ENCODE assay signal across 1 cellular context in the genomic region with DNA sequence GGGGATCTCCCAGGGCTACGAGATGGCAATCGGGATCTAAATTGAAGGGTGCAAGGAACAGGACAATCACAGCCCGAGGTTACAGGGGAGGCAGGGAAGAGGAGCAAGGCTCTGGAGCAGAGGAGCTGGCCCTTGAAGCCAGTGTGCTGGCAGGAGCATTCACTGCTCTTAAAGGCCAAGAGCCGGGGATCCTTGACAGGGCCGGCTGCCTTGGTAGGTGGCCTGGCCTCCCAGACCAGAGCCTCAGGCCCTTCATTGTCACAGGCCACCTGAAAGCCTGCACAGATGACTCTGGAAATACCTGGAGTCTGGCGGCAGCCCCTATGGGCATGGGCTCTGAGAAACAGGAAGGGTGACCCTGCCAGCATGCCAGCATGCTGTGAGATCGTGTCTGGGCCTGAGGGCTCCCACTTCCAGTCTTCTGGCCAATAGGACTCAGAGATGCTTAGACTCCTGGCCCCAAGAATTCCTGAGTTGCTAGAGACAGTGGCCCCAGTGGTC.
TF ChIP-seq lines count a peak whose summit lies in the region.

No MANE protein-coding gene starts in this region.

TF ChIP-seq in H1, 55 proteins besides CTCF, POLR2A, EP300 and RAD21 (continued from another document):
- TF ChIP-seq RNF2 (IDR thresholded peaks at IDR 0.05; ENCODE audit: borderline replicate concordance, low read depth, low read length, missing control alignments, poor library complexity, severe bottlenecking), result no peak
- TF ChIP-seq TAF7 (optimal IDR thresholded peaks at IDR 0.05; ENCODE audit: borderline replicate concordance, low read depth, low read length), result no peak
- no peak for TF ChIP-seq EZH2 (IDR thresholded peaks at IDR 0.05; ENCODE audit: low read depth, low read length, severe bottlenecking)
- no peak for TF ChIP-seq KDM1A (IDR thresholded peaks at IDR 0.05; ENCODE audit: borderline replicate concordance, low read length)
- no peak for TF ChIP-seq POLR2AphosphoS5 (IDR thresholded peaks at IDR 0.05; ENCODE audit: low read depth, low read length)
- no peak for TF ChIP-seq GABPA (IDR thresholded peaks at IDR 0.05; ENCODE audit: borderline replicate concordance, insufficient read depth, low read length)
- TF ChIP-seq SP4 (IDR thresholded peaks at IDR 0.05; ENCODE audit: low read length), result no peak
- TF ChIP-seq, protein P1, sequence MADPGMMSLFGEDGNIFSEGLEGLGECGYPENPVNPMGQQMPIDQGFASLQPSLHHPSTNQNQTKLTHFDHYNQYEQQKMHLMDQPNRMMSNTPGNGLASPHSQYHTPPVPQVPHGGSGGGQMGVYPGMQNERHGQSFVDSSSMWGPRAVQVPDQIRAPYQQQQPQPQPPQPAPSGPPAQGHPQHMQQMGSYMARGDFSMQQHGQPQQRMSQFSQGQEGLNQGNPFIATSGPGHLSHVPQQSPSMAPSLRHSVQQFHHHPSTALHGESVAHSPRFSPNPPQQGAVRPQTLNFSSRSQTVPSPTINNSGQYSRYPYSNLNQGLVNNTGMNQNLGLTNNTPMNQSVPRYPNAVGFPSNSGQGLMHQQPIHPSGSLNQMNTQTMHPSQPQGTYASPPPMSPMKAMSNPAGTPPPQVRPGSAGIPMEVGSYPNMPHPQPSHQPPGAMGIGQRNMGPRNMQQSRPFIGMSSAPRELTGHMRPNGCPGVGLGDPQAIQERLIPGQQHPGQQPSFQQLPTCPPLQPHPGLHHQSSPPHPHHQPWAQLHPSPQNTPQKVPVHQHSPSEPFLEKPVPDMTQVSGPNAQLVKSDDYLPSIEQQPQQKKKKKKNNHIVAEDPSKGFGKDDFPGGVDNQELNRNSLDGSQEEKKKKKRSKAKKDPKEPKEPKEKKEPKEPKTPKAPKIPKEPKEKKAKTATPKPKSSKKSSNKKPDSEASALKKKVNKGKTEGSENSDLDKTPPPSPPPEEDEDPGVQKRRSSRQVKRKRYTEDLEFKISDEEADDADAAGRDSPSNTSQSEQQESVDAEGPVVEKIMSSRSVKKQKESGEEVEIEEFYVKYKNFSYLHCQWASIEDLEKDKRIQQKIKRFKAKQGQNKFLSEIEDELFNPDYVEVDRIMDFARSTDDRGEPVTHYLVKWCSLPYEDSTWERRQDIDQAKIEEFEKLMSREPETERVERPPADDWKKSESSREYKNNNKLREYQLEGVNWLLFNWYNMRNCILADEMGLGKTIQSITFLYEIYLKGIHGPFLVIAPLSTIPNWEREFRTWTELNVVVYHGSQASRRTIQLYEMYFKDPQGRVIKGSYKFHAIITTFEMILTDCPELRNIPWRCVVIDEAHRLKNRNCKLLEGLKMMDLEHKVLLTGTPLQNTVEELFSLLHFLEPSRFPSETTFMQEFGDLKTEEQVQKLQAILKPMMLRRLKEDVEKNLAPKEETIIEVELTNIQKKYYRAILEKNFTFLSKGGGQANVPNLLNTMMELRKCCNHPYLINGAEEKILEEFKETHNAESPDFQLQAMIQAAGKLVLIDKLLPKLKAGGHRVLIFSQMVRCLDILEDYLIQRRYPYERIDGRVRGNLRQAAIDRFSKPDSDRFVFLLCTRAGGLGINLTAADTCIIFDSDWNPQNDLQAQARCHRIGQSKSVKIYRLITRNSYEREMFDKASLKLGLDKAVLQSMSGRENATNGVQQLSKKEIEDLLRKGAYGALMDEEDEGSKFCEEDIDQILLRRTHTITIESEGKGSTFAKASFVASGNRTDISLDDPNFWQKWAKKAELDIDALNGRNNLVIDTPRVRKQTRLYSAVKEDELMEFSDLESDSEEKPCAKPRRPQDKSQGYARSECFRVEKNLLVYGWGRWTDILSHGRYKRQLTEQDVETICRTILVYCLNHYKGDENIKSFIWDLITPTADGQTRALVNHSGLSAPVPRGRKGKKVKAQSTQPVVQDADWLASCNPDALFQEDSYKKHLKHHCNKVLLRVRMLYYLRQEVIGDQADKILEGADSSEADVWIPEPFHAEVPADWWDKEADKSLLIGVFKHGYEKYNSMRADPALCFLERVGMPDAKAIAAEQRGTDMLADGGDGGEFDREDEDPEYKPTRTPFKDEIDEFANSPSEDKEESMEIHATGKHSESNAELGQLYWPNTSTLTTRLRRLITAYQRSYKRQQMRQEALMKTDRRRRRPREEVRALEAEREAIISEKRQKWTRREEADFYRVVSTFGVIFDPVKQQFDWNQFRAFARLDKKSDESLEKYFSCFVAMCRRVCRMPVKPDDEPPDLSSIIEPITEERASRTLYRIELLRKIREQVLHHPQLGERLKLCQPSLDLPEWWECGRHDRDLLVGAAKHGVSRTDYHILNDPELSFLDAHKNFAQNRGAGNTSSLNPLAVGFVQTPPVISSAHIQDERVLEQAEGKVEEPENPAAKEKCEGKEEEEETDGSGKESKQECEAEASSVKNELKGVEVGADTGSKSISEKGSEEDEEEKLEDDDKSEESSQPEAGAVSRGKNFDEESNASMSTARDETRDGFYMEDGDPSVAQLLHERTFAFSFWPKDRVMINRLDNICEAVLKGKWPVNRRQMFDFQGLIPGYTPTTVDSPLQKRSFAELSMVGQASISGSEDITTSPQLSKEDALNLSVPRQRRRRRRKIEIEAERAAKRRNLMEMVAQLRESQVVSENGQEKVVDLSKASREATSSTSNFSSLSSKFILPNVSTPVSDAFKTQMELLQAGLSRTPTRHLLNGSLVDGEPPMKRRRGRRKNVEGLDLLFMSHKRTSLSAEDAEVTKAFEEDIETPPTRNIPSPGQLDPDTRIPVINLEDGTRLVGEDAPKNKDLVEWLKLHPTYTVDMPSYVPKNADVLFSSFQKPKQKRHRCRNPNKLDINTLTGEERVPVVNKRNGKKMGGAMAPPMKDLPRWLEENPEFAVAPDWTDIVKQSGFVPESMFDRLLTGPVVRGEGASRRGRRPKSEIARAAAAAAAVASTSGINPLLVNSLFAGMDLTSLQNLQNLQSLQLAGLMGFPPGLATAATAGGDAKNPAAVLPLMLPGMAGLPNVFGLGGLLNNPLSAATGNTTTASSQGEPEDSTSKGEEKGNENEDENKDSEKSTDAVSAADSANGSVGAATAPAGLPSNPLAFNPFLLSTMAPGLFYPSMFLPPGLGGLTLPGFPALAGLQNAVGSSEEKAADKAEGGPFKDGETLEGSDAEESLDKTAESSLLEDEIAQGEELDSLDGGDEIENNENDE (IDR thresholded peaks at IDR 0.05; ENCODE audit: insufficient replicate concordance, low read length), result no peak
